ENCODE assay signal across 1 cellular context in the genomic region with DNA sequence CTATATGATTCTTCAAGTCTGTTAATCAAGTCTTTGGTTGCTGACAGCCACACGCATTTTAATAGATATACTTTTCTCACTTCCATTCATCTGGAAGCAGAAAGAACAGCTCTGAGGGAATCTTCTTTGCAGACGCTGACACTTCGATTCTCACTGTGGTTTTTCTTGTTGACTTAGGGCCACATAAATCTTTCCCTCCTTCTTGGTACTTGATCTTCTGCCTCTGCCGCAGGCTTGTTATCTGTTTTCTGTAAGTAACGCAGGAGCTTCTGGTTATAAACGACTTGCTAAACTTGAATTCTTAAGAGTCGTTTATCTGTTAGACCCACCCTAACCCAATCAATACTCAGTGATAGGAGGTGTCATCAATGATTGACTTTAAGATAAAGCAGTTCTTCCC.
A peak's percentile ranks its signal among the peaks of the same experiment; 100 is the strongest.
TF ChIP-seq lines count a peak whose summit lies in the region.

No MANE protein-coding gene starts in this region.

TF ChIP-seq in K562, 482 proteins besides CTCF, POLR2A, EP300 and RAD21 (continued from another document):
- TF ChIP-seq, protein P1, sequence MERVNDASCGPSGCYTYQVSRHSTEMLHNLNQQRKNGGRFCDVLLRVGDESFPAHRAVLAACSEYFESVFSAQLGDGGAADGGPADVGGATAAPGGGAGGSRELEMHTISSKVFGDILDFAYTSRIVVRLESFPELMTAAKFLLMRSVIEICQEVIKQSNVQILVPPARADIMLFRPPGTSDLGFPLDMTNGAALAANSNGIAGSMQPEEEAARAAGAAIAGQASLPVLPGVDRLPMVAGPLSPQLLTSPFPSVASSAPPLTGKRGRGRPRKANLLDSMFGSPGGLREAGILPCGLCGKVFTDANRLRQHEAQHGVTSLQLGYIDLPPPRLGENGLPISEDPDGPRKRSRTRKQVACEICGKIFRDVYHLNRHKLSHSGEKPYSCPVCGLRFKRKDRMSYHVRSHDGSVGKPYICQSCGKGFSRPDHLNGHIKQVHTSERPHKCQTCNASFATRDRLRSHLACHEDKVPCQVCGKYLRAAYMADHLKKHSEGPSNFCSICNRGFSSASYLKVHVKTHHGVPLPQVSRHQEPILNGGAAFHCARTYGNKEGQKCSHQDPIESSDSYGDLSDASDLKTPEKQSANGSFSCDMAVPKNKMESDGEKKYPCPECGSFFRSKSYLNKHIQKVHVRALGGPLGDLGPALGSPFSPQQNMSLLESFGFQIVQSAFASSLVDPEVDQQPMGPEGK (CRISPR knock-in tag; IDR thresholded peaks at IDR 0.05; ENCODE audit: borderline replicate concordance), result no peak
- TF ChIP-seq NFRKB (IDR thresholded peaks at IDR 0.05; ENCODE audit: low read depth) (no peak), FOXA3 (CRISPR knock-in tag; conservative IDR thresholded peaks at IDR 0.05 in 1 of 2, IDR thresholded peaks at IDR 0.05 in 1 of 2) (peak in 1 of 2 experiments; percentile 97; a peak in 2 of 4 replicates), MYNN (IDR thresholded peaks at IDR 0.05) (no peak), MYNN (CRISPR knock-in tag; IDR thresholded peaks at IDR 0.05) (no peak), MEIS2 (IDR thresholded peaks at IDR 0.05; ENCODE audit: partially characterized antibody) (peak; percentile 52), ZFP30 (CRISPR knock-in tag; IDR thresholded peaks at IDR 0.05; ENCODE audit: borderline replicate concordance) (no peak), FOXA1 (IDR thresholded peaks at IDR 0.05; ENCODE audit: borderline replicate concordance) (no peak), KLF16 (IDR thresholded peaks at IDR 0.05) (no peak), ARID1B (IDR thresholded peaks at IDR 0.05) (no peak)
